ENCODE assay signal across 23 cellular contexts in the genomic region with DNA sequence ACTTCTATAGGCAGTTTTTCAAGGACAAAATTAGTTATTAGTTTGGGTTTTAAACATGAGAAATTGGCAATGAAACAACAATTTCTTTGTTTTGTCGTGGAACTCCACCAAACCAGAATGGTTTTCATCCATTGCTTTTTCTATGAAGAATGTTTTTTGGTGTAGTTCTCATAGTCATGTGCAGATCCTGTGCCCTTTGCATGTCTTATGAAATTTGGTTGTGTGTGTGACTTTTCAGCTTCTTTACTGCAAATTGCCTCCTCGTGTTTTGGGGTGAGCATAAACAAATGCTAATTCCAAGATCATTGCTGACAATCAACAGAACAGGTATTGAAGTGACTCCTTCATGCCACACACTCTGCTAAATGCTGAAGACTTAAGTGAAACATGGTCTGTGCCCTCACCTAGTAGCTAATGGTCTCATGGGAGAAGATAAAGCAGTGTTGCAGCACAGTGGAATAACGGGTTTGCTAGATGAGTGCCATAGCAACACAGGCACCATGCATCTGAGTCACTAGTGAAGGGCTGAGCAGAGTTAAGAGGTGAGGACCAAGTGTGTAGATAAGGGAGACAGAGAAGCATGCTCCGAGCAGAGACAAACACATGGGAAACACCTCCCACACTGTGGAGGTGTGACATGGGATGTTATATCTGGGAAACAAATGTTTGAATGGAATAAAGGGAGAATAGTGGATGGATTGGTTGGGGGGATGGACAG.
DNase-seq lines count a peak whose midpoint lies in the region; ATAC-seq and TF ChIP-seq lines count a peak whose summit lies in the region.
"Had no signal": no experiment of that assay in that cellular context is flagged by ENCODE, and none has a peak within 500 bp of the region (broad histone marks: within the 10 kb centered on the region; RNA-seq: fewer than 3 reads in every experiment).

No MANE protein-coding gene starts in this region.

- TF ChIP-seq CTCF in Loucy (conservative IDR thresholded peaks at IDR 0.05; ENCODE audit: low read length) (no peak), choroid plexus epithelial cell (conservative IDR thresholded peaks at IDR 0.05; ENCODE audit: low read depth, low read length) (no peak), CD14-positive monocyte (IDR thresholded peaks at IDR 0.05) (no peak), chondrocyte (IDR thresholded peaks at IDR 0.05) (no peak)

- DNase-seq in DMS53 (lab: John Stamatoyannopoulos, UW): peak; percentile 14
- DNase-seq in DMS53 treated with DMSO at 0.1 percent for 48 hours (lab: John Stamatoyannopoulos, UW; ENCODE audit: unreplicated experiment): no peak
- peak; percentile 43 for DNase-seq in choroid plexus epithelial cell (ENCODE audit: low read depth)
- peak; percentile 57 for DNase-seq in islet precursor cell
- DNase-seq in CD14-positive monocyte (ENCODE audit: low spot score): no peak
- DNase-seq in chondrocyte (ENCODE audit: low spot score): no peak
- DNase-seq: Calu3; mucosa of descending colon; NCI-H1092; NCI-H2029; nephron progenitor cell; right lobe of liver; stimulated activated CD4-positive, alpha-beta T cell treated with anti-CD3 and anti-CD28 coated beads, Interleukin-15, amount 100 ng/mL, for 24 hours; T-helper 2 cell; upper lobe of left lung; WERI-Rb-1 had no signal

- peak overlapping the region in 1 of 7 donors; percentile 11 for H3K27ac Mint-ChIP-seq in CD14-positive monocyte
- no peak overlapping the region for H3K27ac Mint-ChIP-seq in chondrocyte (ENCODE audit: unreplicated experiment)
- H3K27ac Mint-ChIP-seq: activated naive CD8-positive, alpha-beta T cell; activated T-helper 2 cell treated with anti-CD3 and anti-CD28 coated beads, Interferon-gamma antibody, Interleukin-2, Interleukin-4, amounts not matched to agents 10 μg/mL and 5 μg/mL and 100 μg/mL, durations not matched to agents 14 hours and 24 hours and 36 hours; nephron progenitor cell had no signal

- no peaks in the 10 kb centered on the region for H3F3A ChIP-seq in Loucy (ENCODE audit: low read depth)

- H4K20me1 ChIP-seq in Loucy (ENCODE audit: insufficient read depth, low read length, poor library complexity, severe bottlenecking): no peaks in the 10 kb centered on the region

- H2AFZ ChIP-seq in Loucy (ENCODE audit: low read length): no peak overlapping the region
- H2AFZ ChIP-seq: parathyroid adenoma had no signal

- no peaks in the 10 kb centered on the region for H3K36me3 ChIP-seq in Loucy (ENCODE audit: insufficient read depth, low read length)
- H3K36me3 ChIP-seq: right lobe of liver, upper lobe of left lung, WERI-Rb-1 had no signal

- H3K9ac ChIP-seq in Loucy (ENCODE audit: low read depth, low read length, poor library complexity, severe bottlenecking): peak overlapping the region; percentile 10
- H3K9ac ChIP-seq: KMS-11, parathyroid adenoma had no signal

- ATAC-seq in HG02973 (IDR thresholded peaks at IDR 0.05; ENCODE audit: unreplicated experiment): no peak
- ATAC-seq: left lobe of liver, mucosa of descending colon, right lobe of liver had no signal

- no peak overlapping the region for H3K4me3 ChIP-seq in Loucy (ENCODE audit: low read length, poor library complexity, severe bottlenecking)
- H3K4me3 ChIP-seq in choroid plexus epithelial cell (ENCODE audit: low read depth, low read length): no peak overlapping the region
- H3K4me3 ChIP-seq: mucosa of descending colon, right lobe of liver, upper lobe of left lung had no signal

- no peaks in the 10 kb centered on the region for H3K9me2 ChIP-seq in Loucy (replicated peaks; ENCODE audit: low read depth, low read length)

- no peaks in the 10 kb centered on the region for H3K79me2 ChIP-seq in Loucy (ENCODE audit: insufficient read depth, low read length)
- H3K79me2 ChIP-seq: parathyroid adenoma had no signal

- H3K4me1 ChIP-seq in Loucy (ENCODE audit: insufficient read depth, low read length, poor library complexity, severe bottlenecking): peaks cover 74% of the 10 kb centered on the region
- H3K4me1 ChIP-seq: parathyroid adenoma, right lobe of liver, upper lobe of left lung had no signal

- H3K36me3 Mint-ChIP-seq in CD14-positive monocyte (no peaks in the 10 kb centered on the region), chondrocyte (ENCODE audit: low read depth) (no peaks in the 10 kb centered on the region)

- no peak overlapping the region for H3K4me3 Mint-ChIP-seq in CD14-positive monocyte
- no peak overlapping the region for H3K4me3 Mint-ChIP-seq in chondrocyte (ENCODE audit: unreplicated experiment)
- H3K4me3 Mint-ChIP-seq: activated naive CD8-positive, alpha-beta T cell; nephron progenitor cell had no signal

- intact Hi-C loops in CD14-positive monocyte (cut with micrococcal nuclease): no loop called here

- no peaks in the 10 kb centered on the region for H3K27me3 ChIP-seq in Loucy (ENCODE audit: insufficient read depth, low read length, poor library complexity, severe bottlenecking)
- H3K27me3 ChIP-seq: right lobe of liver, upper lobe of left lung had no signal

- H3K9me3 Mint-ChIP-seq in CD14-positive monocyte (peaks cover 0 to 1% (median 0%) of the 10 kb centered on the region in 7 donors), chondrocyte (ENCODE audit: low read depth) (no peaks in the 10 kb centered on the region)
- H3K9me3 Mint-ChIP-seq: activated T-helper 2 cell treated with anti-CD3 and anti-CD28 coated beads, Interferon-gamma antibody, Interleukin-2, Interleukin-4, amounts not matched to agents 10 μg/mL and 5 μg/mL and 100 μg/mL, durations not matched to agents 14 hours and 24 hours and 36 hours; nephron progenitor cell had no signal

- peaks cover 0 to 4% (median 1%) of the 10 kb centered on the region in 3 donors for H3K27me3 Mint-ChIP-seq in CD14-positive monocyte (ENCODE audit: low read depth in 3 of 3)
- H3K27me3 Mint-ChIP-seq in chondrocyte (ENCODE audit: low read depth): no peaks in the 10 kb centered on the region
- H3K27me3 Mint-ChIP-seq: activated naive CD8-positive, alpha-beta T cell had no signal

- H3K4me2 ChIP-seq in Loucy (ENCODE audit: low read depth, low read length, poor library complexity, severe bottlenecking): no peak overlapping the region
- H3K4me2 ChIP-seq: KMS-11 had no signal

- H3K4me1 Mint-ChIP-seq in CD14-positive monocyte (no peaks in the 10 kb centered on the region), chondrocyte (ENCODE audit: low read depth) (no peaks in the 10 kb centered on the region)
- H3K4me1 Mint-ChIP-seq: nephron progenitor cell had no signal

- H3K9me3 ChIP-seq in Loucy (ENCODE audit: insufficient read depth, low read depth, low read length): no peaks in the 10 kb centered on the region
- H3K9me3 ChIP-seq: mucosa of descending colon, right lobe of liver, upper lobe of left lung had no signal

Comparison
In these comparisons a context has a peak if more than half of its experiments do, and no peak if none do; other contexts are left out.
1. DNase-seq: peak in DMS53 (single experiment), choroid plexus epithelial cell (single experiment) and islet precursor cell (single experiment); none in DMS53 treated with DMSO at 0.1 percent for 48 hours (single experiment), CD14-positive monocyte (single experiment) and chondrocyte (single experiment).